Comparison of ENCODE assay signal across 34 cellular contexts in the genomic region with DNA sequence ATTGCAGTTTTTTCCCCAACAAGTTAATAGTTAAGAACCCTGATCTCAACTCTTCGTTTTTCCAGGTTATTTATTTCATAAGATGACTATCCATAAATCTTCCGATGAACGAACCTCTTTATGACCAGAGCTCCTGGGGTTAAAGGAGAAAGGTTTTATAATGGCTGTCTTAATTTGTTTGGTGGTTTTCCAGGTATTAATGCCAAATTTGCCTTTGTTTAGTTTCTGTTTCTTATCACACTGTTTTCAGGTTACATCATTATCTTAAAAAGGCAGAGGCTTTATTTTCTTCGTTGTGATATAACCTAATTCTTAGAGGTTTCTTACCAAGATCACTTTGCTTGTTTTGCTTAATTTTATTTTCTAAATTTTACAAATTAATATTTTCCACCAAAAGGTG.
"Had no signal": no experiment of that assay in that cellular context is flagged by ENCODE, and none has a peak within 500 bp of the region (broad histone marks: within the 10 kb centered on the region; RNA-seq: fewer than 3 reads in every experiment).

No MANE protein-coding gene starts in this region.

- ATAC-seq: activated CD8-positive, alpha-beta T cell treated with anti-CD3 and anti-CD28 coated beads for 36 hours; activated T-cell treated with anti-CD3 and anti-CD28 coated beads, Interleukin-2, amount 50 U/mL, for 72 hours; activated T-helper 17 cell treated with anti-CD3 and anti-CD28 coated beads, Interleukin-2, amount 50 U/mL, for 72 hours; PC-3; Right ventricle myocardium inferior had no signal

- H3K36me3 ChIP-seq: cardiac muscle cell had no signal

- H3K4me3 ChIP-seq: cardiac muscle cell, MG63, SJCRH30, SK-N-MC had no signal

- H3K27me3 ChIP-seq: cardiac muscle cell, MG63, SJCRH30 had no signal

- FAIRE-seq: RCC 7860, TTC549 had no signal

- DNase-seq: activated CD4-positive, alpha-beta T cell treated with anti-CD3 and anti-CD28 coated beads, Interleukin-2, amount 10 ng/mL, durations not matched to agents 24 days and 14 days; activated CD4-positive, alpha-beta T cell treated with anti-CD3 and anti-CD28 coated beads, Interleukin-2, amount 50 U/mL, for 4 hours; activated CD8-positive, alpha-beta T cell treated with anti-CD3 and anti-CD28 coated beads for 36 hours; activated effector memory CD4-positive, alpha-beta T cell treated with anti-CD3 and anti-CD28 coated beads, Interleukin-2, amount 50 U/mL, for 16 hours; activated naive CD4-positive, alpha-beta T cell; activated naive CD4-positive, alpha-beta T cell treated with anti-CD3 and anti-CD28 coated beads, Interleukin-2, amount 50 U/mL, for 16 hours; activated naive CD8-positive, alpha-beta T cell treated with anti-CD3 and anti-CD28 coated beads for 36 hours; activated T-cell treated with anti-CD3 and anti-CD28 coated beads, Interleukin-2, amount 50 U/mL, for 1 hour; activated T-cell treated with anti-CD3 and anti-CD28 coated beads, Interleukin-2, amount 50 U/mL, for 72 hours; amniotic stem cell; aorta; Kasumi-1; MG63; NCI-H1048; NCI-H1105 treated with DMSO at 0.1 percent for 48 hours; NCI-H1436; NCI-H1694; NCI-H1930; NCI-H2081 treated with DMSO at 0.1 percent for 48 hours; NCI-H226; NCI-H446 treated with DMSO at 0.1 percent for 48 hours; NCI-H524; NCI-H69; NCI-H82; PC-3; SJCRH30; T1000 had no signal

- H3K9me3 ChIP-seq: MG63, SJCRH30 had no signal

- H3K27ac ChIP-seq: cardiac muscle cell, RWPE1, SJCRH30, SK-N-MC had no signal
